Comparison of ENCODE assay signal across 28 cellular contexts in genomic region chr9:109769250-109769649, GRCh38. TPM values are rescaled to one million over a fixed set of nuclear protein-coding genes. Genes with fewer than 3 reads are reported as not detected.
A peak's percentile ranks its signal among the peaks of the same experiment; 100 is the strongest.
DNase-seq lines count a peak whose midpoint lies in the region; ATAC-seq and TF ChIP-seq lines count a peak whose summit lies in the region.
"Had no signal": no experiment of that assay in that cellular context is flagged by ENCODE, and none has a peak within 500 bp of the region (broad histone marks: within the 10 kb centered on the region; RNA-seq: fewer than 3 reads in every experiment).

No MANE protein-coding gene starts in this region.

- no peaks in the 10 kb centered on the region for H4K20me1 ChIP-seq in GM23248 (ENCODE audit: insufficient read depth)

- WGBS in GM23248 (ENCODE audit: low coverage in 1 of 2, low lambda C conversion rate in 2 of 2, missing lambda C conversion rate in 2 of 2), 2 experiments, result 13% methylated on average over 2 of the region's 2 CpGs
- WGBS in upper lobe of left lung, 2 donors, result 45 to 48% methylated on average over 2 of the region's 2 CpGs

- ATAC-seq in upper lobe of left lung (ENCODE audit: low FRiP score in 2 of 2), result no peak
- ATAC-seq: gastrocnemius medialis; stimulated activated naive CD8-positive, alpha-beta T cell treated with anti-CD3 and anti-CD28 coated beads, Interleukin-15, Interleukin-2, amounts not matched to agents 100 U/mL and 50 U/mL, for 24 hours had no signal

- TF ChIP-seq EP300 in upper lobe of left lung (IDR thresholded peaks at IDR 0.05), result no peak

- no peak overlapping the region for H3K9ac ChIP-seq in GM23248

- H3K9me3 Mint-ChIP-seq in nephron, result no peaks in the 10 kb centered on the region
- no peaks in the 10 kb centered on the region for H3K9me3 Mint-ChIP-seq in activated CD4-positive, alpha-beta T cell treated with anti-CD3 and anti-CD28 coated beads, Interleukin-2, amount 10 ng/mL, durations not matched to agents 7 days and 5 days
- H3K9me3 Mint-ChIP-seq: neural crest cell; T-helper 1 cell treated with Interleukin-12 subunit alpha and Interleukin-12 subunit beta and Interleukin-4 antibody, amounts not matched to agents 30 μg/mL and 1 μg/mL, for 36 hours had no signal

- POLR2A ChIA-PET in activated CD4-positive, alpha-beta T cell treated with anti-CD3 and anti-CD28 coated beads, Interleukin-2, amount 10 ng/mL, durations not matched to agents 7 days and 5 days (lab: Charles Lee), result no interaction called here

- CTCF ChIA-PET in activated CD4-positive, alpha-beta T cell treated with anti-CD3 and anti-CD28 coated beads, Interleukin-2, amount 10 ng/mL, durations not matched to agents 7 days and 5 days (lab: Charles Lee), result no interaction called here

- no peaks in the 10 kb centered on the region for H3K79me2 ChIP-seq in GM23248 (ENCODE audit: insufficient read depth)

- H3K4me2 ChIP-seq in GM23248 (ENCODE audit: unreplicated experiment), result peak overlapping the region; percentile 52

- no peaks in the 10 kb centered on the region for H3K36me3 ChIP-seq in GM23248 (ENCODE audit: low read depth)
- H3K36me3 ChIP-seq in upper lobe of left lung, result no peaks in the 10 kb centered on the region
- H3K36me3 ChIP-seq: gastrocnemius medialis, transverse colon had no signal

- H3K4me3 Mint-ChIP-seq in nephron, result peak overlapping the region in 1 of 3 experiments; percentile 85
- no peak overlapping the region for H3K4me3 Mint-ChIP-seq in activated CD4-positive, alpha-beta T cell treated with anti-CD3 and anti-CD28 coated beads, Interleukin-2, amount 10 ng/mL, durations not matched to agents 7 days and 5 days
- H3K4me3 Mint-ChIP-seq: CD4-positive, alpha-beta memory T cell; neural crest cell; T-helper 1 cell treated with Interleukin-12 subunit alpha and Interleukin-12 subunit beta and Interleukin-4 antibody, amounts not matched to agents 30 μg/mL and 1 μg/mL, for 36 hours had no signal

- no peak overlapping the region for H2AFZ ChIP-seq in GM23248

- H3K4me3 ChIP-seq in GM23248 (no peak overlapping the region), upper lobe of left lung (no peak overlapping the region)
- H3K4me3 ChIP-seq: dorsolateral prefrontal cortex, gastrocnemius medialis, transverse colon had no signal

- no peaks in the 10 kb centered on the region for H3K36me3 Mint-ChIP-seq in nephron (ENCODE audit: low read depth)
- H3K36me3 Mint-ChIP-seq in activated CD4-positive, alpha-beta T cell treated with anti-CD3 and anti-CD28 coated beads, Interleukin-2, amount 10 ng/mL, durations not matched to agents 7 days and 5 days (ENCODE audit: low read depth), result no peaks in the 10 kb centered on the region
- H3K36me3 Mint-ChIP-seq: CD4-positive, alpha-beta memory T cell had no signal

- in situ Hi-C loops in GM23248 (cut with MboI), result no loop called here

- H3K27ac ChIP-seq in GM23248 (no peak overlapping the region), upper lobe of left lung (no peak overlapping the region)
- H3K27ac ChIP-seq: dorsolateral prefrontal cortex, gastrocnemius medialis, transverse colon had no signal

- no peaks in the 10 kb centered on the region for H3K9me3 ChIP-seq in GM23248 (ENCODE audit: low read depth)
- no peaks in the 10 kb centered on the region for H3K9me3 ChIP-seq in upper lobe of left lung
- H3K9me3 ChIP-seq: gastrocnemius medialis, transverse colon had no signal

- peak; percentile 56 for DNase-seq in GM23248
- DNase-seq in NCI-H460 (ENCODE audit: extremely low read depth, low read depth), result peak; percentile 35
- peak; percentile 7 for DNase-seq in fibroblast of gingiva (ENCODE audit: low read depth)
- DNase-seq in activated CD4-positive, alpha-beta T cell treated with anti-CD3 and anti-CD28 coated beads, Interleukin-2, amount 10 ng/mL, durations not matched to agents 7 days and 5 days, result no peak
- no peak for DNase-seq in upper lobe of left lung
- DNase-seq in NOMO-1 treated with dmso at 0.1 percent for 144 hours (lab: John Stamatoyannopoulos, UW; ENCODE audit: unreplicated experiment), result no peak
- no peak for DNase-seq in activated CD4-positive, alpha-beta T cell treated with anti-CD3 and anti-CD28 coated beads, Interleukin-2, amount 50 U/mL, for 1 hour
- DNase-seq: activated CD8-positive, alpha-beta memory T cell treated with anti-CD3 and anti-CD28 coated beads, Interleukin-2, amount 50 U/mL, for 4 hours; activated effector memory CD4-positive, alpha-beta T cell treated with Interleukin-2 at 50 U/mL for 16 hours; caudate nucleus; CD4-positive, alpha-beta memory T cell; DMS53; dorsolateral prefrontal cortex; gastrocnemius medialis; Kasumi-1; kidney; NCI-H1092 treated with DMSO at 0.1 percent for 48 hours; NCI-H2081 treated with DMSO at 0.1 percent for 48 hours; NCI-H748 treated with DMSO at 0.1 percent for 48 hours; OCI-M1; small intestine; stimulated activated CD4-positive, alpha-beta T cell treated with anti-CD3 and anti-CD28 coated beads, Interleukin-4, amount 100 ng/mL, for 1 hour; stimulated activated naive CD8-positive, alpha-beta T cell treated with anti-CD3 and anti-CD28 coated beads, Interleukin-15, Interleukin-2, amounts not matched to agents 100 U/mL and 50 U/mL, for 24 hours; transverse colon had no signal

- H3K4me1 Mint-ChIP-seq in nephron, result peaks cover 52% of the 10 kb centered on the region
- H3K4me1 Mint-ChIP-seq in activated CD4-positive, alpha-beta T cell treated with anti-CD3 and anti-CD28 coated beads, Interleukin-2, amount 10 ng/mL, durations not matched to agents 7 days and 5 days, result no peaks in the 10 kb centered on the region
- H3K4me1 Mint-ChIP-seq: CD4-positive, alpha-beta memory T cell had no signal

- TF ChIP-seq CTCF in nephron (IDR thresholded peaks at IDR 0.05; ENCODE audit: unreplicated experiment in 3 of 3) (no peak), upper lobe of left lung (IDR thresholded peaks at IDR 0.05) (no peak)

- no peak for TF ChIP-seq POLR2A in upper lobe of left lung (IDR thresholded peaks at IDR 0.05)

- H3K9me2 ChIP-seq in GM23248 (ENCODE audit: insufficient read depth), result no peaks in the 10 kb centered on the region

- H3F3A ChIP-seq in GM23248 (ENCODE audit: insufficient read depth), result peaks cover 12% of the 10 kb centered on the region; the same call in 1 of the 2 replicates

- H3K27ac Mint-ChIP-seq in nephron, result peak overlapping the region in 2 of 3 experiments; percentile 64 to 68
- H3K27ac Mint-ChIP-seq in activated CD4-positive, alpha-beta T cell treated with anti-CD3 and anti-CD28 coated beads, Interleukin-2, amount 10 ng/mL, durations not matched to agents 7 days and 5 days, result no peak overlapping the region
- H3K27ac Mint-ChIP-seq: CD4-positive, alpha-beta memory T cell; progenitor cell of endocrine pancreas; T-helper 1 cell treated with Interleukin-12 subunit alpha and Interleukin-12 subunit beta and Interleukin-4 antibody, amounts not matched to agents 30 μg/mL and 1 μg/mL, for 36 hours had no signal

- H3K27me3 Mint-ChIP-seq in nephron (ENCODE audit: low read depth), result no peaks in the 10 kb centered on the region
- H3K27me3 Mint-ChIP-seq in activated CD4-positive, alpha-beta T cell treated with anti-CD3 and anti-CD28 coated beads, Interleukin-2, amount 10 ng/mL, durations not matched to agents 7 days and 5 days, result peaks cover 25% of the 10 kb centered on the region

- H3K27me3 ChIP-seq in GM23248 (replicated peaks; ENCODE audit: insufficient read depth), result no peaks in the 10 kb centered on the region
- H3K27me3 ChIP-seq in upper lobe of left lung, result no peaks in the 10 kb centered on the region
- H3K27me3 ChIP-seq: transverse colon had no signal

- H3K4me1 ChIP-seq in GM23248 (ENCODE audit: insufficient read depth) (peaks cover 50% of the 10 kb centered on the region), upper lobe of left lung (peaks cover 0 to 6% (median 0%) of the 10 kb centered on the region in 4 donors)

RNA-seq across cellular contexts. Expression of gene PALM2AKAP2, which starts 10.7 kb away (rescaled TPM):
- 12.5 and 13.1 TPM in 2 replicates for total RNA-seq in GM23248 (2014; rRNA removed; shearing (Covaris generic))
- 14.0 and 16.7 TPM in 2 replicates for polyA plus RNA-seq in GM23248 (2016; fragmentation: Nextera tagmentation; extraction: Ambion mirVana)
- 1.4 and 1.8 TPM in 2 replicates for total RNA-seq in NCI-H460 (2014; rRNA removed; shearing (Covaris generic))
- 0.74 TPM in 1 of 2 replicates, not detected in the other for polyA plus RNA-seq in NCI-H460 (2014; cell fraction: nucleus; rRNA removed)
- under 1 TPM in 1 of 2 experiments, not detected in 1; 0.19 TPM for total RNA-seq in activated CD4-positive, alpha-beta T cell treated with anti-CD3 and anti-CD28 coated beads, Interleukin-2, amount 10 ng/mL, durations not matched to agents 7 days and 5 days
- total RNA-seq in upper lobe of left lung, result 10 to 100 TPM in 2 of 6 donors, 1 to 10 TPM in 4; 5.2 to 27.2 (median 8.8) TPM
- total RNA-seq: CD4-positive, alpha-beta memory T cell had no signal
- polyA plus RNA-seq: CD4-positive, alpha-beta memory T cell had no signal

Comparison
In these comparisons a context has a peak if more than half of its experiments do, and no peak if none do; other contexts are left out.
1. DNase-seq: peak in GM23248 (single experiment), NCI-H460 (single experiment) and fibroblast of gingiva (single experiment); none in activated CD4-positive, alpha-beta T cell treated with anti-CD3 and anti-CD28 coated beads, Interleukin-2, amount 10 ng/mL, durations not matched to agents 7 days and 5 days (single experiment), upper lobe of left lung (0 of 2), NOMO-1 treated with dmso at 0.1 percent for 144 hours (single experiment) and activated CD4-positive, alpha-beta T cell treated with anti-CD3 and anti-CD28 coated beads, Interleukin-2, amount 50 U/mL, for 1 hour (single experiment).